29 cellular contexts compared by ENCODE assay signal in the genomic region with DNA sequence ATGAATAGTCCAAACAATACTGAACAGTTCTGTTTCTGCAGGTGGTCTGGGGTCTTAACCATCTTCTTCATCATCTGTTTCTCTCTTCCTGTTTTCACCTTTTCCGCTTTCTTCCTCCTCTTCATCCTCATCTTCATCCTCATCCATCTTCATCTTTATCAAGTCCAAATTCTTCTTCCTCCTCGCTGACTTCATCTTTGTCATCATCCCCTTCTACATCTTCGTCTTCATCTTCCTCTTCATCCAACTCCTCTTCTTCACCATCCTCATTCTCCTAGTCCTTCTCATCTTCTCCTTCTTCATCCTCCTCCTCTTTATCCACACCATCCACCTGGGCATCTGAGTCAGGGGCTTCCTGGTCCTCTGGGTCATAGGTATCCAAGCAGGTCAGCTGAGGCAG. TPM values are rescaled to one million over a fixed set of nuclear protein-coding genes. Genes with fewer than 3 reads are reported as not detected.
"Had no signal": no experiment of that assay in that cellular context is flagged by ENCODE, and none has a peak within 500 bp of the region (broad histone marks: within the 10 kb centered on the region; RNA-seq: fewer than 3 reads in every experiment).

No MANE protein-coding gene starts in this region.

- H3K4me1 ChIP-seq: transverse colon had no signal

- H3K36me3 ChIP-seq: left lung, lower lobe of right lung, ovary, right atrium auricular region, right lobe of liver, thyroid gland, transverse colon, upper lobe of left lung, vagina had no signal

- H3K4me3 ChIP-seq: left lung, ovary, right atrium auricular region, smooth muscle cell, thyroid gland, transverse colon, upper lobe of left lung, vagina had no signal

- H3K9me3 ChIP-seq: left lung, lower lobe of right lung, ovary, right atrium auricular region, right lobe of liver, thyroid gland, transverse colon, upper lobe of left lung, vagina had no signal

- H3K27ac ChIP-seq: left lung, lower lobe of right lung, ovary, right atrium auricular region, right lobe of liver, thyroid gland, transverse colon, upper lobe of left lung, vagina had no signal

- ATAC-seq: left colon; left lung; naive thymus-derived CD4-positive, alpha-beta T cell; stimulated activated naive CD8-positive, alpha-beta T cell treated with anti-CD3 and anti-CD28 coated beads, Interleukin-15, amount 100 ng/mL, for 72 hours had no signal

- H3K27me3 ChIP-seq: ovary, right lobe of liver, vagina had no signal

- FAIRE-seq: islet of Langerhans, kidney had no signal

- DNase-seq: hypothalamus; immature natural killer cell; kidney; left colon; left lung; lower lobe of right lung; mesenchymal stem cell; naive thymus-derived CD4-positive, alpha-beta T cell; ovary; right lobe of liver; stimulated activated CD4-positive, alpha-beta T cell treated with anti-CD3 and anti-CD28 coated beads, Interleukin-1b, Interleukin-23, amount 100 ng/mL, for 48 hours; stimulated activated CD4-positive, alpha-beta T cell treated with anti-CD3 and anti-CD28 coated beads, Interleukin-2, amount 100 ng/mL, for 48 hours; stimulated activated CD4-positive, alpha-beta T cell treated with anti-CD3 and anti-CD28 coated beads, Interleukin-4, amount 100 ng/mL, for 4 hours; stimulated activated CD8-positive, alpha-beta memory T cell treated with anti-CD3 and anti-CD28 coated beads, Interleukin-4, amount 100 ng/mL, for 48 hours; stimulated activated naive CD4-positive, alpha-beta T cell treated with Interleukin-2 at 50 U/mL for 16 hours; stimulated activated naive CD8-positive, alpha-beta T cell treated with anti-CD3 and anti-CD28 coated beads, Interleukin-15, amount 100 ng/mL, for 72 hours; transverse colon had no signal

RNA-seq across cellular contexts. Expression of a gene that starts 16.5 kb away (rescaled TPM):
- total RNA-seq: left colon; mesothelial cell of epicardium; naive thymus-derived CD4-positive, alpha-beta T cell; progenitor cell of endocrine pancreas; renal cortical epithelial cell; transverse colon had no signal
- polyA plus RNA-seq: liver; naive thymus-derived CD4-positive, alpha-beta T cell; neural cell; smooth muscle cell; urinary bladder had no signal
